In genomic region chr12:115000038-115000437, GRCh38 we compare ENCODE assay signal across 13 cellular contexts.
DNase-seq lines count a peak whose midpoint lies in the region; ATAC-seq and TF ChIP-seq lines count a peak whose summit lies in the region.
"Had no signal": no experiment of that assay in that cellular context is flagged by ENCODE, and none has a peak within 500 bp of the region (broad histone marks: within the 10 kb centered on the region; RNA-seq: fewer than 3 reads in every experiment).

No MANE protein-coding gene starts in this region.

- peaks cover 2% of the 10 kb centered on the region for H3K27me3 Mint-ChIP-seq in GM23338 (ENCODE audit: insufficient read depth, low read depth, poor library complexity)

- H3K27ac ChIP-seq in HEK293 (ENCODE audit: extremely low read depth, low read depth, low read length) (no peak overlapping the region), Panc1 (ENCODE audit: low read length) (no peak overlapping the region), hepatocyte (peak overlapping the region; percentile 32), GM23338 (ENCODE audit: low read depth) (no peak overlapping the region)
- H3K27ac ChIP-seq: SJCRH30 had no signal

- POLR2A ChIA-PET in HEK293 (lab: Yijun Ruan, JAX) (interaction anchor here (0.8 kb wide), 1 partner anchor 704 kb away, joined by 3 read pairs; no protein-coding TSS in a partner anchor), Panc1 (lab: Charles Lee) (no interaction called here)

- H2AFZ ChIP-seq in hepatocyte = no peak overlapping the region
- H2AFZ ChIP-seq in GM23338 = no peak overlapping the region

- peak; percentile 15 for DNase-seq in COLO829 (ENCODE audit: low spot score)
- peak; percentile 39 for DNase-seq in Panc1 (ENCODE audit: low read depth, low spot score)
- DNase-seq in hepatocyte (ENCODE audit: low spot score) = peak; percentile 61
- no peak for DNase-seq in GM23338 (ENCODE audit: low spot score)
- no peak for DNase-seq in left colon
- DNase-seq in T-helper 1 cell = no peak
- DNase-seq: CD8-positive, alpha-beta memory T cell; NCI-H1694 treated with DMSO at 0.1 percent for 48 hours; stimulated activated CD4-positive, alpha-beta T cell treated with anti-CD3 and anti-CD28 coated beads, Interleukin-1b, Interleukin-23, amount 100 ng/mL, for 48 hours had no signal

- no peaks in the 10 kb centered on the region for H3K9me2 ChIP-seq in hepatocyte (replicated peaks; ENCODE audit: insufficient read depth)
- H3K9me2 ChIP-seq in GM23338 (ENCODE audit: insufficient read depth) = 0 out of 2 replicates have a peak, but pooled peaks cover 5% of the 10 kb centered on the region

- CTCF ChIA-PET in HEK293 (lab: Yijun Ruan, JAX) = no interaction called here
- CTCF ChIA-PET in Panc1 (lab: Charles Lee) = no interaction called here

- no peak overlapping the region for H3K27ac Mint-ChIP-seq in GM23338
- H3K27ac Mint-ChIP-seq: CD8-positive, alpha-beta memory T cell had no signal

- H3K4me1 ChIP-seq in HEK293 (ENCODE audit: control insufficient read depth, insufficient read depth, low read length) (0 out of 2 replicates have a peak, but pooled peaks cover 3% of the 10 kb centered on the region), Panc1 (ENCODE audit: control insufficient read depth, insufficient read depth, low read length) (no peaks in the 10 kb centered on the region), hepatocyte (ENCODE audit: insufficient read depth) (peaks cover 17% of the 10 kb centered on the region), GM23338 (ENCODE audit: insufficient read depth) (peaks cover 3% of the 10 kb centered on the region)
- H3K4me1 ChIP-seq: SJCRH30 had no signal

- no peaks in the 10 kb centered on the region; the same call in 1 of the 2 replicates for H3K27me3 ChIP-seq in Panc1 (ENCODE audit: control insufficient read depth, insufficient read depth, low read length)
- H3K27me3 ChIP-seq in hepatocyte = no peaks in the 10 kb centered on the region
- H3K27me3 ChIP-seq in GM23338 (ENCODE audit: insufficient read depth) = no peaks in the 10 kb centered on the region
- H3K27me3 ChIP-seq: SJCRH30 had no signal

- H4K20me1 ChIP-seq in hepatocyte (ENCODE audit: insufficient read depth, poor library complexity, severe bottlenecking) = no peaks in the 10 kb centered on the region
- no peaks in the 10 kb centered on the region for H4K20me1 ChIP-seq in GM23338 (replicated peaks; ENCODE audit: insufficient read depth)

- TF ChIP-seq CTCF in HEK293 (tag by site-specific recombination; IDR thresholded peaks at IDR 0.05) (no peak), Panc1 (IDR thresholded peaks at IDR 0.05) (no peak), hepatocyte (IDR thresholded peaks at IDR 0.05; ENCODE audit: poor library complexity) (no peak), GM23338 (conservative IDR thresholded peaks at IDR 0.05; ENCODE audit: low read depth in 2 of 2) (no peak)

- H3F3A ChIP-seq in GM23338 (replicated peaks; ENCODE audit: low read depth) = no peaks in the 10 kb centered on the region

- H3K4me1 Mint-ChIP-seq in GM23338 = peaks cover 3% of the 10 kb centered on the region; the same call in 2 of the 3 replicates
- H3K4me1 Mint-ChIP-seq: CD8-positive, alpha-beta memory T cell had no signal

- no peaks in the 10 kb centered on the region for H3K79me2 ChIP-seq in hepatocyte
- H3K79me2 ChIP-seq in GM23338 (replicated peaks; ENCODE audit: insufficient read depth) = no peaks in the 10 kb centered on the region

- H3K4me3 Mint-ChIP-seq in GM23338 = no peak overlapping the region
- H3K4me3 Mint-ChIP-seq: CD8-positive, alpha-beta memory T cell; neural crest cell had no signal

- H3K9me3 ChIP-seq in HEK293 (ENCODE audit: control insufficient read depth, insufficient read depth, low read depth, low read length) (no peaks in the 10 kb centered on the region; the same call in 1 of the 2 replicates), Panc1 (ENCODE audit: control insufficient read depth, insufficient read depth, low read depth, low read length) (no peaks in the 10 kb centered on the region), hepatocyte (ENCODE audit: low read depth) (no peaks in the 10 kb centered on the region)
- H3K9me3 ChIP-seq: SJCRH30 had no signal

- H3K4me3 ChIP-seq in HEK293 (ENCODE audit: low read depth, low read length) = no peak overlapping the region
- no peak overlapping the region for H3K4me3 ChIP-seq in Panc1 (ENCODE audit: low read depth in 2 of 2, low read length in 2 of 2)
- H3K4me3 ChIP-seq in hepatocyte = no peak overlapping the region
- H3K4me3 ChIP-seq in GM23338 = no peak overlapping the region
- H3K4me3 ChIP-seq: SJCRH30 had no signal

- H3K4me2 ChIP-seq in hepatocyte = no peak overlapping the region
- no peak overlapping the region for H3K4me2 ChIP-seq in GM23338

- peaks cover 14% of the 10 kb centered on the region for H3K9me3 Mint-ChIP-seq in GM23338

- WGBS in hepatocyte (ENCODE audit: low lambda C conversion rate, missing lambda C conversion rate) = 50% methylated on average over 4 of the region's 4 CpGs

- H3K36me3 Mint-ChIP-seq in GM23338 (ENCODE audit: low read depth) = peaks cover 11% of the 10 kb centered on the region; the same call in 2 of the 3 replicates
- H3K36me3 Mint-ChIP-seq: CD8-positive, alpha-beta memory T cell had no signal

- in situ Hi-C loops in Panc1 (cut with HindIII; ENCODE audit: low pct_unique_long_range_greater_than_20kb, low sequenced_read_pairs) = no loop called here

- intact Hi-C loops in Panc1 (cut with micrococcal nuclease; ENCODE audit: unreplicated experiment) = no loop called here
- intact Hi-C loops in left colon (cut with DNase I, micrococcal nuclease) = no loop called here

- no peak for ATAC-seq in Panc1
- ATAC-seq in GM23338 = no peak
- no peak for ATAC-seq in left colon
- no peak for ATAC-seq in HG03521 (IDR thresholded peaks at IDR 0.05; ENCODE audit: unreplicated experiment)

- no peaks in the 10 kb centered on the region for H3K36me3 ChIP-seq in HEK293 (ENCODE audit: control insufficient read depth in 2 of 2, insufficient read depth in 1 of 2, low read length in 2 of 2)
- H3K36me3 ChIP-seq in Panc1 (ENCODE audit: control insufficient read depth, insufficient read depth, low read length) = no peaks in the 10 kb centered on the region
- H3K36me3 ChIP-seq in hepatocyte (replicated peaks; ENCODE audit: insufficient read depth, low read depth) = no peaks in the 10 kb centered on the region
- no peaks in the 10 kb centered on the region for H3K36me3 ChIP-seq in GM23338 (ENCODE audit: insufficient read depth)
- H3K36me3 ChIP-seq: SJCRH30 had no signal

- BruUV-seq in Panc1 (replicated peaks; lab: Mats Ljungman, UMichigan) = no TSS peak

TF ChIP-seq in HEK293, 187 proteins besides CTCF, POLR2A, EP300 and RAD21:
- TF ChIP-seq ZNF549 (tag by site-specific recombination; IDR thresholded peaks at IDR 0.05) = no peak
- 0 out of 2 replicates have a peak, but pooled peaks have one; percentile 49 for TF ChIP-seq YY2 (tag by site-specific recombination; IDR thresholded peaks at IDR 0.05)
- TF ChIP-seq GLIS1 (tag by site-specific recombination; IDR thresholded peaks at IDR 0.05) = peak; percentile 56
- peak; percentile 59 for TF ChIP-seq SP7 (tag by site-specific recombination; IDR thresholded peaks at IDR 0.05)

Comparison
In these comparisons a context has a peak if more than half of its experiments do, and no peak if none do; other contexts are left out.
1. DNase-seq: peak in COLO829 (single experiment), Panc1 (single experiment) and hepatocyte (single experiment); none in GM23338 (single experiment), left colon (0 of 2) and T-helper 1 cell (0 of 5).